ENCODE assay signal across 8 cellular contexts in the genomic region with DNA sequence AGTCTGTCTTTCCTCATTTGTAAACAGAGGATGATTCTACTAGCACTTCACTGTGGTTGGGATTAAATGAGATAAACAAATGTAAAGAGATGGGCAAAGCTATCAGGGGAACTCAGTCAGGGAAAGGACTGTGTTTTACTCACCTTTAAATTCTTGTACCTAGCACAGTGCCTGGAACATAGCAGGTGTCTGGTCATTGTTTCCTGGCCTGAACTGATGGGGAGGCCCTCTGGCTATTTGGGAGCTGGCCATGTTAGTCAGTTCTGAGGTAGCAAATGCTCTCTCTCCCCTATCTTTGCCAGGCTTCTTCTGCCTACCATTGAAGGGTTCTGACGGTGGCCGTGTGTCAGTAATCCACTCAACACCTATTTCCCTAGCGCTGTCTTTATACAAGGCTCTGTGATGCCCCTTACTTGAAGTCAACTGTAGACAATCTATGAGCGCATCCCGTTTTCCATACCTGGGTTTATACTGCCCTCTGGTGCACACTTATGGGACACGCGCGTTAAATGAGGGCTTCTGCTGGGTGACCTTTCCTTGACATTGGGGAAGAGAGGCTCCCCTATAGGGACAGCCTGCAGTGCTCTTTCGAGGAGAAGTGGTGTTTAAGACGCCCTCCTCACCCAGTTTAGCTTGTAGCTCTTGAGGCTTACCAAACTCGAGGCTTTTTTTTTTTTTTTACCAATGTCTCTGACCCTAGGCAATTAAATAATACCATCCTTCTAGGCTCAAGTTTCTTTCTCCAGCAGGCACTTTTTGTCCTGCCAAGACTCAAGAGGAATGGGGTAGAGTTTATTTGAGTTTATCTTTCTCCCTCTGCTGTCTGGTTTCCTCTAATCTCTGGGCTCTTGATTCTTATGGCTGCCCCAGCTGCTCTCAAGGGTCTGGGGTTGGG. TPM values are rescaled to one million over a fixed set of nuclear protein-coding genes. Genes with fewer than 3 reads are reported as not detected.
DNase-seq lines count a peak whose midpoint lies in the region; ATAC-seq and TF ChIP-seq lines count a peak whose summit lies in the region.

No MANE protein-coding gene starts in this region.

- H3K27ac Mint-ChIP-seq in CD4-positive, alpha-beta memory T cell = peak overlapping the region in 1 of 7 donors; percentile 12
- no peak overlapping the region; the same call in 1 of the 2 replicates for H3K27ac Mint-ChIP-seq in GM23338
- no peak overlapping the region for H3K27ac Mint-ChIP-seq in activated naive CD8-positive, alpha-beta T cell treated with anti-CD3 and anti-CD28 coated beads, Interleukin-2, amount 50 U/mL, for 24 hours

- no peak overlapping the region for H3K4me3 ChIP-seq in CD4-positive, alpha-beta memory T cell (ENCODE audit: low read length in 2 of 2)
- H3K4me3 ChIP-seq in GM23338 (no peak overlapping the region), SU-DHL-6 (ENCODE audit: insufficient read depth, low read length, poor library complexity, severe bottlenecking) (no peak overlapping the region), retinal pigment epithelial cell (ENCODE audit: low read length) (no peak overlapping the region)

- no peaks in the 10 kb centered on the region for H3K9me3 Mint-ChIP-seq in CD4-positive, alpha-beta memory T cell
- no peaks in the 10 kb centered on the region for H3K9me3 Mint-ChIP-seq in GM23338
- no peaks in the 10 kb centered on the region for H3K9me3 Mint-ChIP-seq in activated naive CD8-positive, alpha-beta T cell treated with anti-CD3 and anti-CD28 coated beads, Interleukin-2, amount 50 U/mL, for 24 hours

- H3K27me3 Mint-ChIP-seq in CD4-positive, alpha-beta memory T cell = peaks cover 16 to 26% of the 10 kb centered on the region in 2 donors
- peaks cover 10% of the 10 kb centered on the region for H3K27me3 Mint-ChIP-seq in GM23338 (ENCODE audit: insufficient read depth, low read depth, poor library complexity)
- H3K27me3 Mint-ChIP-seq in activated naive CD8-positive, alpha-beta T cell treated with anti-CD3 and anti-CD28 coated beads, Interleukin-2, amount 50 U/mL, for 24 hours = peaks cover 21% of the 10 kb centered on the region

- no peaks in the 10 kb centered on the region for H3K36me3 ChIP-seq in CD4-positive, alpha-beta memory T cell (ENCODE audit: insufficient read depth, low read length)
- no peaks in the 10 kb centered on the region for H3K36me3 ChIP-seq in GM23338 (ENCODE audit: insufficient read depth)
- no peaks in the 10 kb centered on the region for H3K36me3 ChIP-seq in SU-DHL-6 (ENCODE audit: low read length)

- H3K4me3 Mint-ChIP-seq in CD4-positive, alpha-beta memory T cell = no peak overlapping the region
- no peak overlapping the region for H3K4me3 Mint-ChIP-seq in GM23338
- H3K4me3 Mint-ChIP-seq in activated naive CD8-positive, alpha-beta T cell treated with anti-CD3 and anti-CD28 coated beads, Interleukin-2, amount 50 U/mL, for 24 hours = no peak overlapping the region

- H3K9ac ChIP-seq in SU-DHL-6 (ENCODE audit: low read length) = no peak overlapping the region

- POLR2A ChIA-PET in CD4-positive, alpha-beta memory T cell (lab: Charles Lee; ENCODE audit: partially characterized antibody) = no interaction called here

- H3K4me1 ChIP-seq in CD4-positive, alpha-beta memory T cell (ENCODE audit: insufficient read depth, low read length) = no peaks in the 10 kb centered on the region
- H3K4me1 ChIP-seq in GM23338 (ENCODE audit: insufficient read depth) = peaks cover 18% of the 10 kb centered on the region; the same call in 1 of the 2 replicates

- H3K27ac ChIP-seq in CD4-positive, alpha-beta memory T cell (ENCODE audit: low read depth, low read length) = no peak overlapping the region
- H3K27ac ChIP-seq in GM23338 (ENCODE audit: low read depth) = no peak overlapping the region
- H3K27ac ChIP-seq in SU-DHL-6 (ENCODE audit: low read depth, low read length) = no peak overlapping the region

- no peak overlapping the region for H3K4me2 ChIP-seq in GM23338
- no peak overlapping the region for H3K4me2 ChIP-seq in SU-DHL-6 (ENCODE audit: low read depth, low read length, poor library complexity, severe bottlenecking)

- H2AFZ ChIP-seq in GM23338 = no peak overlapping the region
- H2AFZ ChIP-seq in SU-DHL-6 (ENCODE audit: low read depth, low read length, severe bottlenecking) = no peak overlapping the region

- H3K79me2 ChIP-seq in GM23338 (replicated peaks; ENCODE audit: insufficient read depth) (no peaks in the 10 kb centered on the region), SU-DHL-6 (ENCODE audit: insufficient read depth, low read length) (no peaks in the 10 kb centered on the region)

- no peaks in the 10 kb centered on the region for H3K4me1 Mint-ChIP-seq in CD4-positive, alpha-beta memory T cell
- H3K4me1 Mint-ChIP-seq in GM23338 = peaks cover 25% of the 10 kb centered on the region
- H3K4me1 Mint-ChIP-seq in activated naive CD8-positive, alpha-beta T cell treated with anti-CD3 and anti-CD28 coated beads, Interleukin-2, amount 50 U/mL, for 24 hours = peaks cover 3% of the 10 kb centered on the region

- TF ChIP-seq CTCF in GM23338 (conservative IDR thresholded peaks at IDR 0.05; ENCODE audit: low read depth in 2 of 2) (peak; percentile 91 to 96), SU-DHL-6 (IDR thresholded peaks at IDR 0.05; ENCODE audit: insufficient read depth, low read length, poor library complexity, severe bottlenecking) (peak; percentile 98), retinal pigment epithelial cell (conservative IDR thresholded peaks at IDR 0.05; ENCODE audit: low read depth, low read length) (peak; percentile 82)

- H4K20me1 ChIP-seq in GM23338 (replicated peaks; ENCODE audit: insufficient read depth) (no peaks in the 10 kb centered on the region), SU-DHL-6 (ENCODE audit: low read depth, low read length) (no peaks in the 10 kb centered on the region)

- CTCF ChIA-PET in CD4-positive, alpha-beta memory T cell (lab: Charles Lee; ENCODE audit: partially characterized antibody) = interaction anchor here (0.6 to 7.7 kb wide), 14 partner anchors 9 to 243 kb away, joined by 3 to 54 read pairs (median 4); no protein-coding TSS in a partner anchor

- H3K9me2 ChIP-seq in GM23338 (ENCODE audit: insufficient read depth) = 0 out of 2 replicates have a peak, but pooled peaks cover 3% of the 10 kb centered on the region
- no peaks in the 10 kb centered on the region for H3K9me2 ChIP-seq in SU-DHL-6 (replicated peaks; ENCODE audit: insufficient read depth, low read length)

- H3F3A ChIP-seq in GM23338 (replicated peaks; ENCODE audit: low read depth) (no peaks in the 10 kb centered on the region), SU-DHL-6 (ENCODE audit: insufficient read depth) (no peaks in the 10 kb centered on the region)

- H3K36me3 Mint-ChIP-seq in CD4-positive, alpha-beta memory T cell = no peaks in the 10 kb centered on the region
- H3K36me3 Mint-ChIP-seq in GM23338 (ENCODE audit: low read depth) = no peaks in the 10 kb centered on the region
- no peaks in the 10 kb centered on the region for H3K36me3 Mint-ChIP-seq in activated naive CD8-positive, alpha-beta T cell treated with anti-CD3 and anti-CD28 coated beads, Interleukin-2, amount 50 U/mL, for 24 hours (ENCODE audit: low read depth)

- ATAC-seq in GM23338 (peak; percentile 81), left cardiac atrium (peak; percentile 61 to 77), GM19023 (IDR thresholded peaks at IDR 0.05; ENCODE audit: unreplicated experiment) (no peak)
- peak; percentile 78 for ATAC-seq in activated naive CD8-positive, alpha-beta T cell treated with anti-CD3 and anti-CD28 coated beads, Interleukin-2, amount 50 U/mL, for 24 hours

- no peaks in the 10 kb centered on the region for H3K9me3 ChIP-seq in CD4-positive, alpha-beta memory T cell (ENCODE audit: control insufficient read depth in 1 of 2, low read length in 2 of 2)
- no peaks in the 10 kb centered on the region for H3K9me3 ChIP-seq in SU-DHL-6 (ENCODE audit: insufficient read depth, low read length)

- intact Hi-C loops in CD4-positive, alpha-beta memory T cell (cut with micrococcal nuclease) = loop anchor here (1.0 kb wide), 3 partner anchors 70 to 166 kb away; no protein-coding TSS in a partner anchor
- intact Hi-C loops in left cardiac atrium (cut with DNase I) = loop anchor here (2.0 to 10.0 kb wide), 4 partner anchors 70 to 241 kb away; a partner anchor contains a TSS

- peaks cover 12% of the 10 kb centered on the region for H3K27me3 ChIP-seq in CD4-positive, alpha-beta memory T cell (ENCODE audit: insufficient read depth, low read length)
- peaks cover 20% of the 10 kb centered on the region for H3K27me3 ChIP-seq in GM23338 (ENCODE audit: insufficient read depth)
- H3K27me3 ChIP-seq in SU-DHL-6 (ENCODE audit: low read length) = no peaks in the 10 kb centered on the region; the same call in 1 of the 2 replicates

- DNase-seq in CD4-positive, alpha-beta memory T cell = peak; percentile 53 to 67 (median 65)
- peak; percentile 92 for DNase-seq in GM23338 (ENCODE audit: low spot score)
- DNase-seq in NCI-H146 (lab: John Stamatoyannopoulos, UW) = peak; percentile 85
- DNase-seq in activated naive CD8-positive, alpha-beta T cell treated with anti-CD3 and anti-CD28 coated beads, Interleukin-2, amount 50 U/mL, for 24 hours = peak; percentile 66
- peak; percentile 38 for DNase-seq in left cardiac atrium
- DNase-seq in retinal pigment epithelial cell (ENCODE audit: low read depth) = no peak

TF ChIP-seq in GM23338, 12 proteins besides CTCF, POLR2A, EP300 and RAD21 (continues in another document):
- peak; percentile 29; the same call in 1 of the 2 replicates for TF ChIP-seq CREB1 (CRISPR knock-in tag; IDR thresholded peaks at IDR 0.05; ENCODE audit: low read depth)

RNA-seq across cellular contexts. Expression of a gene that starts 4.0 kb away (rescaled TPM):
- total RNA-seq in CD4-positive, alpha-beta memory T cell = not detected
- polyA plus RNA-seq in CD4-positive, alpha-beta memory T cell = not detected
- not detected in 2 replicates for total RNA-seq in GM23338 (2014; rRNA removed; shearing (Covaris generic))
- not detected in 2 replicates for polyA plus RNA-seq in GM23338 (2016; fragmentation: Nextera tagmentation; extraction: Ambion mirVana)
- total RNA-seq in left cardiac atrium = not detected

RNA-seq across cellular contexts. Expression of a gene that starts 25.3 kb away (rescaled TPM):
- 10 to 100 TPM; 23.7 to 25.6 TPM for total RNA-seq in CD4-positive, alpha-beta memory T cell
- polyA plus RNA-seq in CD4-positive, alpha-beta memory T cell = 10 to 100 TPM in 1 of 2 donors, 1 to 10 TPM in 1; 4.2 to 10.1 TPM
- total RNA-seq in GM23338 (2014; rRNA removed; shearing (Covaris generic)) = 19.8 and 23.2 TPM in 2 replicates
- 5.5 and 6.5 TPM in 2 replicates for polyA plus RNA-seq in GM23338 (2016; fragmentation: Nextera tagmentation; extraction: Ambion mirVana)
- 1 to 10 TPM; 8.2 to 9.6 TPM for total RNA-seq in left cardiac atrium

RNA-seq across cellular contexts. Expression of a gene that starts 49.0 kb away (rescaled TPM):
- 10 to 100 TPM; 20.9 to 22.4 TPM for total RNA-seq in CD4-positive, alpha-beta memory T cell
- 10 to 100 TPM in 1 of 2 donors, 1 to 10 TPM in 1; 9.8 to 17.7 TPM for polyA plus RNA-seq in CD4-positive, alpha-beta memory T cell
- 28.1 and 32.5 TPM in 2 replicates for total RNA-seq in GM23338 (2014; rRNA removed; shearing (Covaris generic))
- 24.6 and 27.0 TPM in 2 replicates for polyA plus RNA-seq in GM23338 (2016; fragmentation: Nextera tagmentation; extraction: Ambion mirVana)
- 10 to 100 TPM; 17.8 to 19.1 TPM for total RNA-seq in left cardiac atrium
